Comparison of ENCODE assay signal across 2 cellular contexts in genomic region chr16:81620029-81620428, GRCh38.
TF ChIP-seq lines count a peak whose summit lies in the region.

No MANE protein-coding gene starts in this region.

TF ChIP-seq in HepG2, 621 proteins besides CTCF, POLR2A, EP300 and RAD21:
- TF ChIP-seq RCOR2 (CRISPR knock-in tag; IDR thresholded peaks at IDR 0.05) (0 out of 2 replicates have a peak, but pooled peaks have one; percentile 36), ZNF629 (CRISPR knock-in tag; conservative IDR thresholded peaks at IDR 0.05) (peak; percentile 95), TSC22D2 (CRISPR knock-in tag; IDR thresholded peaks at IDR 0.05; ENCODE audit: borderline replicate concordance) (no peak), ZMYM3 (CRISPR knock-in tag; IDR thresholded peaks at IDR 0.05) (peak; percentile 72; the same call in 1 of the 2 replicates)

TF ChIP-seq in K562, 482 proteins besides CTCF, POLR2A, EP300 and RAD21:
- no peak for TF ChIP-seq ZNF311 (CRISPR knock-in tag; IDR thresholded peaks at IDR 0.05)
- TF ChIP-seq SMARCA5 (IDR thresholded peaks at IDR 0.05), result peak; percentile 77; the same call in 1 of the 2 replicates
- TF ChIP-seq RNF2 (IDR thresholded peaks at IDR 0.05), result no peak
- peak; percentile 94 for TF ChIP-seq ADNP (tag; IDR thresholded peaks at IDR 0.05)
- peak; percentile 92 for TF ChIP-seq BCOR (IDR thresholded peaks at IDR 0.05)
- peak; percentile 89 for TF ChIP-seq CHD4 (IDR thresholded peaks at IDR 0.05; ENCODE audit: insufficient read depth, insufficient replicate concordance, low read depth, low read length, poor library complexity, severe bottlenecking)
- TF ChIP-seq KDM1A (IDR thresholded peaks at IDR 0.05), result peak; percentile 56 to 78
- TF ChIP-seq WHSC1 (IDR thresholded peaks at IDR 0.05; ENCODE audit: low read length), result no peak
- TF ChIP-seq CBFB (CRISPR knock-in tag; IDR thresholded peaks at IDR 0.05), result no peak
- no peak for TF ChIP-seq MYC (IDR thresholded peaks at IDR 0.05; ENCODE audit: low read depth, low read length)
- no peak for TF ChIP-seq MYC (CRISPR knock-in tag; IDR thresholded peaks at IDR 0.05; ENCODE audit: borderline replicate concordance, low read depth)
- TF ChIP-seq RCOR1 (IDR thresholded peaks at IDR 0.05; ENCODE audit: borderline replicate concordance in 1 of 2, low read depth in 2 of 2, low read length in 2 of 2), result 0 out of 4 replicates have a peak, but pooled peaks of 1 of the 2 experiments have one; percentile 44
- TF ChIP-seq HDAC2 (IDR thresholded peaks at IDR 0.05), result peak; percentile 54; the same call in 1 of the 2 replicates
- TF ChIP-seq REST (CRISPR knock-in tag; IDR thresholded peaks at IDR 0.05; ENCODE audit: low read depth), result no peak
- TF ChIP-seq RFX5 (IDR thresholded peaks at IDR 0.05; ENCODE audit: low read depth, low read length), result no peak
- TF ChIP-seq CBX3 (IDR thresholded peaks at IDR 0.05; ENCODE audit: borderline replicate concordance in 1 of 2, low read length in 2 of 2), result peak in 1 of 2 experiments; percentile 37; a peak in 1 of 3 replicates
- no peak for TF ChIP-seq TEAD1 (CRISPR knock-in tag; IDR thresholded peaks at IDR 0.05)
- TF ChIP-seq CBX1 (IDR thresholded peaks at IDR 0.05; ENCODE audit: low read depth), result 0 out of 2 replicates have a peak, but pooled peaks have one; percentile 54
- peak; percentile 85 for TF ChIP-seq RBM25 (IDR thresholded peaks at IDR 0.05; ENCODE audit: low read depth, low read length, severe bottlenecking)
